Comparison of ENCODE assay signal across 17 cellular contexts in the genomic region with DNA sequence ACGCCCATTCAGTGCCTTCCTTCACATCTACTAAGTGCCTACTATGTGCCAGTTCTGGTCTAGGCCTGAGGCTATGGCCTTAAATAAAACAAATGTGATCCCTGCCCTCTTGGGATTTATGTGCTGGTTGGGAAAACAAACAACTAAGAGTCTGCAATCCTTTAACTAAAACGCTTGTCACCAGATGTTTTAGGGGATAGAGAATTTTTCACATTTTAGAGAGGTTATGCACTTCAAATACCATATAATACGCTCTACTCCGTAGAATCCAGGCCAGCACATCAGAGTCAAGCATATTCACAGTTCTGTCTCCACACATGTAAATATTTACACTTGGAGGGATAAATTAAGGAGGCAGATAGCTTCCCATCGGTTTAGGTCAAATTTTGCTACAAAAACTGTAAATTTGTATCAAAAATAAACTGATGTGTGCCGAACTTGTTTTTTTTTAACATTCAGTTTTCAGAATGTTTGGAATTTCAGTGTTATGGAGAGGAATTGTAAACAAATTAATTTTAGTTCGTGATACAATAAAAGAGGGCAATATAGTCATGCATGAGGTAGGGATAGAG. TPM values are rescaled to one million over a fixed set of nuclear protein-coding genes. Genes with fewer than 3 reads are reported as not detected.
"Had no signal": no experiment of that assay in that cellular context is flagged by ENCODE, and none has a peak within 500 bp of the region (broad histone marks: within the 10 kb centered on the region; RNA-seq: fewer than 3 reads in every experiment).

No MANE protein-coding gene starts in this region.

- FAIRE-seq: frontal cortex had no signal

- DNase-seq: activated CD4-positive, alpha-beta T cell treated with anti-CD3 and anti-CD28 coated beads, Interleukin-2, amount 50 U/mL, for 1 hour; activated CD8-positive, alpha-beta memory T cell treated with anti-CD3 and anti-CD28 coated beads for 24 hours; activated naive CD8-positive, alpha-beta T cell treated with anti-CD3 and anti-CD28 coated beads, Interleukin-2, amount 10 ng/mL, durations not matched to agents 7 days and 5 days; aorta; endodermal cell; erythroblast; head of caudate nucleus; immature natural killer cell; lower lobe of right lung; sigmoid colon; stimulated activated CD4-positive, alpha-beta T cell treated with anti-CD3 and anti-CD28 coated beads, Interleukin-12 subunit alpha, Interleukin-12 subunit beta, amount 100 ng/mL, for 4 hours; stimulated activated CD4-positive, alpha-beta T cell treated with anti-CD3 and anti-CD28 coated beads, Interleukin-2, amount 100 ng/mL, for 24 hours; T-helper 1 cell; T1000 had no signal

- H3K36me3 ChIP-seq: lower lobe of right lung, sigmoid colon had no signal

- H3K4me1 ChIP-seq: lower lobe of right lung, sigmoid colon had no signal

- ATAC-seq: activated CD4-positive, CD25-positive, alpha-beta regulatory T cell treated with anti-CD3 and anti-CD28 coated beads, Interleukin-2, amount 50 U/mL, for 24 hours; lower lobe of right lung had no signal

- H3K4me3 ChIP-seq: lower lobe of right lung, sigmoid colon had no signal

- H3K9me3 ChIP-seq: lower lobe of right lung, sigmoid colon had no signal

- H3K27ac ChIP-seq: lower lobe of right lung had no signal

- H3K27me3 ChIP-seq: sigmoid colon had no signal

RNA-seq across cellular contexts. Expression of gene ADRA1B, which starts 22.0 kb away (rescaled TPM):
- total RNA-seq: activated naive CD8-positive, alpha-beta T cell treated with anti-CD3 and anti-CD28 coated beads, Interleukin-2, amount 10 ng/mL, durations not matched to agents 7 days and 5 days; activated T-helper 1 cell treated with anti-CD3 and anti-CD28 coated beads, Interleukin-12 subunit alpha, Interleukin-12 subunit beta, Interleukin-2, Interleukin-4 antibody, amounts not matched to agents 30 ng/mL and 10 ng/mL and 1 ng/mL, durations not matched to agents 14 hours and 24 hours and 36 hours had no signal
- polyA plus RNA-seq: immature natural killer cell had no signal
